ENCODE assay signal across 30 cellular contexts in genomic region chr3:74992898-74993297, GRCh38.
"Had no signal": no experiment of that assay in that cellular context is flagged by ENCODE, and none has a peak within 500 bp of the region (broad histone marks: within the 10 kb centered on the region; RNA-seq: fewer than 3 reads in every experiment).

No MANE protein-coding gene starts in this region.

- H3K9me3 ChIP-seq: ascending aorta had no signal

- FAIRE-seq: bronchial epithelial cell had no signal

- ATAC-seq: activated CD4-positive, alpha-beta T cell treated with anti-CD3 and anti-CD28 coated beads for 36 hours; activated CD8-positive, alpha-beta memory T cell treated with anti-CD3 and anti-CD28 coated beads, Interleukin-2, amount 10 ng/mL, durations not matched to agents 7 days and 5 days; activated CD8-positive, alpha-beta T cell treated with anti-CD3 and anti-CD28 coated beads, Interleukin-2, amount 10 ng/mL, durations not matched to agents 7 days and 5 days; activated naive CD8-positive, alpha-beta T cell treated with anti-CD3 and anti-CD28 coated beads, Interleukin-2, amount 50 U/mL, for 24 hours had no signal

- H3K4me1 ChIP-seq: ascending aorta had no signal

- H3K27me3 ChIP-seq: ascending aorta, cardiac muscle cell had no signal

- H3K36me3 ChIP-seq: ascending aorta, cardiac muscle cell had no signal

- H3K27ac ChIP-seq: ascending aorta, cardiac muscle cell, VCaP had no signal

- H3K4me3 ChIP-seq: ascending aorta, cardiac muscle cell had no signal

- DNase-seq: activated B cell treated with CpG ODN at 0.5 μM for 24 hours; activated CD4-positive, alpha-beta memory T cell treated with anti-CD3 and anti-CD28 coated beads, Interleukin-2, amount 10 ng/mL, durations not matched to agents 7 days and 5 days; activated CD4-positive, alpha-beta T cell treated with anti-CD3 and anti-CD28 coated beads for 1 hour; activated CD4-positive, alpha-beta T cell treated with anti-CD3 and anti-CD28 coated beads for 36 hours; activated CD4-positive, alpha-beta T cell treated with anti-CD3 and anti-CD28 coated beads for 48 hours; activated CD4-positive, alpha-beta T cell treated with anti-CD3 and anti-CD28 coated beads, Interleukin-2, amount 10 ng/mL, durations not matched to agents 7 days and 5 days; activated CD4-positive, alpha-beta T cell treated with anti-CD3 and anti-CD28 coated beads, Interleukin-2, amount 50 U/mL, for 48 hours; activated CD8-positive, alpha-beta memory T cell treated with anti-CD3 and anti-CD28 coated beads for 24 hours; activated CD8-positive, alpha-beta memory T cell treated with anti-CD3 and anti-CD28 coated beads, Interleukin-2, amount 10 ng/mL, durations not matched to agents 7 days and 5 days; activated CD8-positive, alpha-beta memory T cell treated with anti-CD3 and anti-CD28 coated beads, Interleukin-2, amount 50 U/mL, for 48 hours; activated CD8-positive, alpha-beta T cell treated with anti-CD3 and anti-CD28 coated beads, Interleukin-2, amount 10 ng/mL, durations not matched to agents 7 days and 5 days; activated effector memory CD4-positive, alpha-beta T cell treated with Interleukin-2 at 50 U/mL for 16 hours; activated gamma-delta T cell; activated naive CD4-positive, alpha-beta T cell treated with anti-CD3 and anti-CD28 coated beads, Interleukin-2, amount 10 ng/mL, durations not matched to agents 7 days and 5 days; activated naive CD4-positive, alpha-beta T cell treated with Interleukin-2 at 50 U/mL for 16 hours; activated naive CD8-positive, alpha-beta T cell treated with anti-CD3 and anti-CD28 coated beads, Interleukin-2, amount 10 ng/mL, durations not matched to agents 7 days and 5 days; activated naive CD8-positive, alpha-beta T cell treated with anti-CD3 and anti-CD28 coated beads, Interleukin-2, amount 50 U/mL, for 24 hours; activated T-cell treated with anti-CD3 and anti-CD28 coated beads, Interleukin-2, amount 50 U/mL, for 24 hours; activated T-cell treated with anti-CD3 and anti-CD28 coated beads, Interleukin-2, amount 50 U/mL, for 48 hours; amygdala; anterior cingulate cortex; caudate nucleus; cerebellar nuclear complex; T-helper 1 cell; T-helper 2 cell; T-helper 9 cell had no signal
